11 cellular contexts compared by ENCODE assay signal in the genomic region with DNA sequence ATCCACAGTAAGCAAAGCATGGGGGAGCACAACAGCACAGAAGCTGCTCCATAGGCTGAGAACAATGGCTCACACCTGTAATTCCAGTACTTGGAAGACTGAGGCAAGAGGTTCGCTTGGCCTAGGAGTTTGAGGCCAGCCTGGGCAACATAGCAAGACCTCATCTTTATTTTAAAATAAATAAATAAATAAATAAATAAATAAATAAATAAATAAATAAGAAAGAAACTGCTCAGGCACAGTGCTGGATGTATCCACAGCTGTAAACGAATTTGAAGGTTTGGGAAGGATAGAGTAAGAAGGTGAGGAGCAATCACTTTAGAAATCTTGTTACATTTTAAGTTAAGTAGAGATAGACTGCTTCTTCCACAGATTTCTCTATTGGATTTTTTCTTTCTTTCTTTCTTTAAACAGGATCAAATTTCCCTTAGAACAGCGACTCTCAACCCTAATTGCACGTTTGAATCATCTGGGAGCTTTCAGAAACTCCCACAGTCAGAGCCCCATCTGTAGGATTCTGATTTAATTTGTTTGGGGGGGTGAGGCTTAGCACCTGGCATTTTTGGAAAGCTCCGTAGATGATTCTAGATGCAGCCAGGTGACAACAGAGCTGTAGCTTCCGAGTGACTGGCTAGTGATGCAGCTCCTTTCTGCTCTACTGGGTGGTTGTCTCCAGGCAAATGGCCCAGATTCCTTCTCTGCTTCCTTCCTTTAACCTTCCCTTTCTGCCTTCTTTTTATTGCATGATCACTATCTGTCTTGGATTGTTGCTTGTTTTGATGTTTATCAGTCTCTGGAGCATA. TPM values are rescaled to one million over a fixed set of nuclear protein-coding genes. Genes with fewer than 3 reads are reported as not detected.
A peak's percentile ranks its signal among the peaks of the same experiment; 100 is the strongest.
DNase-seq lines count a peak whose midpoint lies in the region; ATAC-seq and TF ChIP-seq lines count a peak whose summit lies in the region.
"Had no signal": no experiment of that assay in that cellular context is flagged by ENCODE, and none has a peak within 500 bp of the region (broad histone marks: within the 10 kb centered on the region; RNA-seq: fewer than 3 reads in every experiment).

No MANE protein-coding gene starts in this region.

- H3K27ac Mint-ChIP-seq in CD4-positive, alpha-beta memory T cell = peak overlapping the region; percentile 70 to 93 (median 89)
- peak overlapping the region; percentile 54 for H3K27ac Mint-ChIP-seq in activated B cell treated with CpG ODN at 0.5 μM for 24 hours

- peaks cover 85% of the 10 kb centered on the region for H3K4me1 ChIP-seq in CD4-positive, alpha-beta memory T cell (ENCODE audit: insufficient read depth, low read length)
- H3K4me1 ChIP-seq: tibial artery had no signal

- peaks cover 0 to 4% (median 0%) of the 10 kb centered on the region in 8 donors for H3K9me3 Mint-ChIP-seq in CD4-positive, alpha-beta memory T cell
- no peaks in the 10 kb centered on the region for H3K9me3 Mint-ChIP-seq in activated B cell treated with CpG ODN at 0.5 μM for 24 hours
- H3K9me3 Mint-ChIP-seq: IgD-negative memory B cell had no signal

- H3K36me3 Mint-ChIP-seq in CD4-positive, alpha-beta memory T cell = peaks cover 0 to 2% of the 10 kb centered on the region in 2 donors
- no peaks in the 10 kb centered on the region for H3K36me3 Mint-ChIP-seq in activated B cell treated with CpG ODN at 0.5 μM for 24 hours (ENCODE audit: low read depth)

- H3K36me3 ChIP-seq in CD4-positive, alpha-beta memory T cell (ENCODE audit: insufficient read depth, low read length) = no peaks in the 10 kb centered on the region
- H3K36me3 ChIP-seq: HAP-1, tibial artery had no signal

- H3K27ac ChIP-seq in CD4-positive, alpha-beta memory T cell (ENCODE audit: low read depth, low read length) = peak overlapping the region; percentile 10
- H3K27ac ChIP-seq: tibial artery had no signal

- ATAC-seq in activated B cell treated with CpG ODN at 0.5 μM for 24 hours (ENCODE audit: low read depth) (no peak), HG03460 (IDR thresholded peaks at IDR 0.05; ENCODE audit: unreplicated experiment) (no peak)

- H3K4me3 Mint-ChIP-seq in CD4-positive, alpha-beta memory T cell = peak overlapping the region in 6 of 8 donors; percentile 39 to 65 (median 55)
- H3K4me3 Mint-ChIP-seq in activated B cell treated with CpG ODN at 0.5 μM for 24 hours = no peak overlapping the region

- peak in 1 of 5 donors; percentile 25 for DNase-seq in CD4-positive, alpha-beta memory T cell
- DNase-seq in G401 (ENCODE audit: low spot score) (peak; percentile 91), activated B cell treated with CpG ODN at 0.5 μM for 24 hours (no peak), fibroblast of peridontal ligament (ENCODE audit: extremely low read depth) (peak; percentile 53), GM20000 (ENCODE audit: low spot score) (no peak)
- no peak for DNase-seq in effector CD8-positive, alpha-beta T cell (lab: John Stamatoyannopoulos, UW)
- DNase-seq: NCI-H1930, tibial artery had no signal

- H3K9me3 ChIP-seq in CD4-positive, alpha-beta memory T cell (ENCODE audit: control insufficient read depth in 1 of 2, low read length in 2 of 2) = no peaks in the 10 kb centered on the region
- H3K9me3 ChIP-seq: HAP-1, tibial artery had no signal

- no peaks in the 10 kb centered on the region for H3K27me3 Mint-ChIP-seq in CD4-positive, alpha-beta memory T cell
- H3K27me3 Mint-ChIP-seq in activated B cell treated with CpG ODN at 0.5 μM for 24 hours = no peaks in the 10 kb centered on the region

- POLR2A ChIA-PET in CD4-positive, alpha-beta memory T cell (lab: Charles Lee; ENCODE audit: partially characterized antibody) = interaction anchor here (0.8 to 19.7 kb wide), 18 partner anchors 8 to 838 kb away, joined by 3 to 955 read pairs (median 6); partner anchors contain the start of genes EXTL2, S1PR1 and SLC30A7
- POLR2A ChIA-PET in activated B cell treated with CpG ODN at 0.5 μM for 24 hours (lab: Charles Lee) = interaction anchor here (0.6 to 5.6 kb wide), 9 partner anchors 20 to 240 kb away, joined by 3 to 66 read pairs (median 12); partner anchors contain the start of gene S1PR1

- no peaks in the 10 kb centered on the region for H3K27me3 ChIP-seq in CD4-positive, alpha-beta memory T cell (ENCODE audit: insufficient read depth, low read length)
- H3K27me3 ChIP-seq: tibial artery had no signal

- intact Hi-C loops in CD4-positive, alpha-beta memory T cell (cut with micrococcal nuclease) = no loop called here
- intact Hi-C loops in activated B cell treated with CpG ODN at 0.5 μM for 24 hours (cut with micrococcal nuclease) = no loop called here

- in situ Hi-C loops in G401 (cut with HindIII; ENCODE audit: low sequenced_read_pairs) = loop anchor here (25.0 kb wide), 1 partner anchor 353 kb away; no protein-coding TSS in a partner anchor

- H3K4me3 ChIP-seq in CD4-positive, alpha-beta memory T cell (ENCODE audit: low read length in 2 of 2) = no peak overlapping the region
- H3K4me3 ChIP-seq: HAP-1, tibial artery had no signal

- TF ChIP-seq CTCF in activated B cell treated with CpG ODN at 0.5 μM for 24 hours (IDR thresholded peaks at IDR 0.05) (no peak), GM20000 (IDR thresholded peaks at IDR 0.05; ENCODE audit: extremely low read depth, missing control alignments) (no peak)

- peaks cover 53 to 84% (median 64%) of the 10 kb centered on the region in 4 donors for H3K4me1 Mint-ChIP-seq in CD4-positive, alpha-beta memory T cell
- peaks cover 59% of the 10 kb centered on the region for H3K4me1 Mint-ChIP-seq in activated B cell treated with CpG ODN at 0.5 μM for 24 hours

- CTCF ChIA-PET in CD4-positive, alpha-beta memory T cell (lab: Charles Lee; ENCODE audit: partially characterized antibody) = interaction anchor here (0.7 to 14.9 kb wide), 25 partner anchors 10 to 422 kb away, joined by 3 to 442 read pairs (median 4); partner anchors contain the start of gene S1PR1
- CTCF ChIA-PET in activated B cell treated with CpG ODN at 0.5 μM for 24 hours (lab: Charles Lee) = interaction anchor here (0.5 to 8.5 kb wide), 16 partner anchors 20 to 373 kb away, joined by 3 to 130 read pairs (median 4); no protein-coding TSS in a partner anchor

RNA-seq across cellular contexts. Expression of gene S1PR1, which starts 53.5 kb away (rescaled TPM):
- total RNA-seq in CD4-positive, alpha-beta memory T cell = 100 to 1,000 TPM; 363 to 366 TPM
- polyA plus RNA-seq in CD4-positive, alpha-beta memory T cell = 100 to 1,000 TPM; 277 to 320 TPM
- not detected in 2 replicates for total RNA-seq in G401 (2014; rRNA removed; shearing (Covaris generic))
- total RNA-seq in activated B cell treated with CpG ODN at 0.5 μM for 24 hours = 77.7 and 85.2 TPM in 2 replicates

Comparison
In these comparisons a context has a peak if more than half of its experiments do, and no peak if none do; other contexts are left out.
1. DNase-seq: peak in G401 (single experiment) and fibroblast of peridontal ligament (single experiment); none in activated B cell treated with CpG ODN at 0.5 μM for 24 hours (single experiment), GM20000 (single experiment) and effector CD8-positive, alpha-beta T cell (single experiment).
2. RNA of gene S1PR1, which starts 53.5 kb away (total RNA-seq): 363 to 366 TPM in CD4-positive, alpha-beta memory T cell and 77.7 to 85.2 TPM in activated B cell treated with CpG ODN at 0.5 μM for 24 hours; not detected in G401; every median in the first group is over 10 times any median in the second.